ENCODE assay signal across 20 cellular contexts in genomic region chr9:9605681-9606080, GRCh38.
DNase-seq lines count a peak whose midpoint lies in the region; FAIRE-seq and TF ChIP-seq lines count a peak whose summit lies in the region.
"Had no signal": no experiment of that assay in that cellular context is flagged by ENCODE, and none has a peak within 500 bp of the region (broad histone marks: within the 10 kb centered on the region; RNA-seq: fewer than 3 reads in every experiment).

No MANE protein-coding gene starts in this region.

- H3K27me3 ChIP-seq in HAP-1 (ENCODE audit: low read depth) (no peaks in the 10 kb centered on the region), MM.1S (replicated peaks; ENCODE audit: insufficient read depth, low read length) (no peaks in the 10 kb centered on the region), endothelial cell of umbilical vein (ENCODE audit: control insufficient read depth in 2 of 2, insufficient read depth in 2 of 2, low read length in 2 of 2) (peaks cover 0 to 2% of the 10 kb centered on the region in 2 experiments)
- H3K27me3 ChIP-seq: BE2C, BLaER1 had no signal

- H3K9ac ChIP-seq in MM.1S (ENCODE audit: low read length), result peak overlapping the region; percentile 63; the same call in 1 of the 2 replicates
- no peak overlapping the region for H3K9ac ChIP-seq in endothelial cell of umbilical vein (replicated peaks; ENCODE audit: extremely low read depth, insufficient read depth, low read length)
- H3K9ac ChIP-seq: BLaER1 had no signal

- H2AFZ ChIP-seq in MM.1S (ENCODE audit: low read length) (no peak overlapping the region), endothelial cell of umbilical vein (ENCODE audit: low read depth, low read length) (no peak overlapping the region)

- BruUV-seq in endothelial cell of umbilical vein (replicated peaks; lab: Mats Ljungman, UMichigan), result no TSS peak

- dilution Hi-C loops in endothelial cell of umbilical vein (cut with MboI; ENCODE audit: extremely low pct_ligation_motif_present, low sequenced_read_pairs), result no loop called here

- H3K9me3 ChIP-seq in HAP-1, result no peaks in the 10 kb centered on the region
- 0 out of 2 replicates have a peak, but pooled peaks cover 3% of the 10 kb centered on the region for H3K9me3 ChIP-seq in MM.1S (replicated peaks; ENCODE audit: insufficient read depth, low read length)
- H3K9me3 ChIP-seq in endothelial cell of umbilical vein (replicated peaks; ENCODE audit: control insufficient read depth, insufficient read depth, low read length), result no peaks in the 10 kb centered on the region
- H3K9me3 ChIP-seq: BE2C, BLaER1 had no signal

- CTCF ChIA-PET in endothelial cell of umbilical vein (lab: Charles Lee), result interaction anchor here (0.7 to 6.9 kb wide), 19 partner anchors 9 to 337 kb away, joined by 3 to 806 read pairs (median 6); no protein-coding TSS in a partner anchor

- no peak overlapping the region for H3K4me3 ChIP-seq in HAP-1
- H3K4me3 ChIP-seq in MM.1S (ENCODE audit: low read length), result no peak overlapping the region
- H3K4me3 ChIP-seq in endothelial cell of umbilical vein (replicated peaks in 1 of 3; ENCODE audit: insufficient read depth in 1 of 3, low read depth in 1 of 3, low read length in 3 of 3), result no peak overlapping the region
- H3K4me3 ChIP-seq: BLaER1 had no signal

- TF ChIP-seq POLR2A in endothelial cell of umbilical vein (IDR thresholded peaks at IDR 0.05; ENCODE audit: low read depth, low read length), result no peak

- DNase-seq in HAP-1 (ENCODE audit: low spot score in 2 of 2) (peak; percentile 18 to 95), MM.1S (no peak), endothelial cell of umbilical vein (ENCODE audit: low read depth, low spot score) (no peak), DMS 273 (lab: John Stamatoyannopoulos, UW; ENCODE audit: unreplicated experiment) (no peak), NCI-H187 (lab: John Stamatoyannopoulos, UW) (no peak)
- no peak for DNase-seq in activated naive CD4-positive, alpha-beta T cell (lab: John Stamatoyannopoulos, UW)
- DNase-seq: 8988T; ACHN; BE2C; C1 segment of cervical spinal cord; CD4-positive, alpha-beta memory T cell; CD4-positive, CD25-positive, alpha-beta regulatory T cell; CD8-positive, alpha-beta memory T cell; COR-L47; DMS79 treated with DMSO at 0.1 percent for 48 hours had no signal

- POLR2A ChIA-PET in endothelial cell of umbilical vein (lab: Charles Lee), result interaction anchor here (0.8 kb wide), 1 partner anchor 184 kb away, joined by 3 read pairs; no protein-coding TSS in a partner anchor

- peaks cover 25% of the 10 kb centered on the region for H3F3A ChIP-seq in MM.1S (ENCODE audit: insufficient read depth, low read length)

- no peak for TF ChIP-seq CTCF in MM.1S (IDR thresholded peaks at IDR 0.05; ENCODE audit: low read length)
- no peak for TF ChIP-seq CTCF in endothelial cell of umbilical vein (IDR thresholded peaks at IDR 0.05; ENCODE audit: extremely low read depth in 1 of 2, insufficient read depth in 1 of 2, low read depth in 1 of 2, low read length in 2 of 2)

- peak; percentile 28 for FAIRE-seq in endothelial cell of umbilical vein (lab: Jason Lieb, UNC)
- FAIRE-seq: A204.1, G401.6, GM12891, GM19239 had no signal

- H3K4me1 ChIP-seq in HAP-1 (peaks cover 9% of the 10 kb centered on the region), MM.1S (ENCODE audit: low read length) (peaks cover 31% of the 10 kb centered on the region), endothelial cell of umbilical vein (ENCODE audit: control insufficient read depth, extremely low read depth, insufficient read depth, low read length) (no peaks in the 10 kb centered on the region)
- H3K4me1 ChIP-seq: BE2C, BLaER1 had no signal

- H3K4me2 ChIP-seq in MM.1S (ENCODE audit: low read depth, low read length), result peak overlapping the region; percentile 74
- H3K4me2 ChIP-seq in endothelial cell of umbilical vein (ENCODE audit: insufficient read depth, low read length), result no peak overlapping the region
- H3K4me2 ChIP-seq: BLaER1 had no signal

- in situ Hi-C loops in HAP-1 (cut with MboI; ENCODE audit: low sequenced_read_pairs), result loop anchor here (10.0 to 25.0 kb wide), 2 partner anchors 189 to 307 kb away; no protein-coding TSS in a partner anchor

- no peaks in the 10 kb centered on the region for H3K9me1 ChIP-seq in endothelial cell of umbilical vein (replicated peaks; ENCODE audit: control insufficient read depth, extremely low read depth, insufficient read depth, low read length)

- H3K79me2 ChIP-seq in MM.1S (ENCODE audit: low read length), result no peaks in the 10 kb centered on the region
- no peaks in the 10 kb centered on the region for H3K79me2 ChIP-seq in endothelial cell of umbilical vein (ENCODE audit: control insufficient read depth, insufficient read depth, low read length)

- intact Hi-C loops in endothelial cell of umbilical vein (cut with micrococcal nuclease), result loop anchor here (1.0 to 10.0 kb wide), 3 partner anchors 185 to 337 kb away; no protein-coding TSS in a partner anchor

- no peaks in the 10 kb centered on the region for H4K20me1 ChIP-seq in MM.1S (ENCODE audit: insufficient read depth, low read length)
- no peaks in the 10 kb centered on the region for H4K20me1 ChIP-seq in endothelial cell of umbilical vein (replicated peaks; ENCODE audit: control insufficient read depth, extremely low read depth, insufficient read depth, low read length)
- H4K20me1 ChIP-seq: BLaER1 had no signal

- H3K27ac ChIP-seq in MM.1S (ENCODE audit: low read length), result peak overlapping the region; percentile 94
- H3K27ac ChIP-seq in endothelial cell of umbilical vein (ENCODE audit: insufficient read depth, low read depth, low read length), result no peak overlapping the region
- H3K27ac ChIP-seq: BLaER1 had no signal

- no peaks in the 10 kb centered on the region for H3K36me3 ChIP-seq in HAP-1 (replicated peaks)
- 0 out of 2 replicates have a peak, but pooled peaks cover 3% of the 10 kb centered on the region for H3K36me3 ChIP-seq in MM.1S (replicated peaks; ENCODE audit: insufficient read depth, low read length)
- H3K36me3 ChIP-seq in endothelial cell of umbilical vein (ENCODE audit: control insufficient read depth in 2 of 2, extremely low read depth in 1 of 2, insufficient read depth in 2 of 2, low read length in 2 of 2), result no peaks in the 10 kb centered on the region
- H3K36me3 ChIP-seq: BE2C, BLaER1 had no signal

- H3K9me2 ChIP-seq in MM.1S (replicated peaks; ENCODE audit: insufficient read depth, low read length), result no peaks in the 10 kb centered on the region

TF ChIP-seq in endothelial cell of umbilical vein, 7 proteins besides CTCF, POLR2A, EP300 and RAD21:
- TF ChIP-seq FOS (IDR thresholded peaks at IDR 0.05; ENCODE audit: borderline replicate concordance, insufficient read depth, low read length), result no peak
- TF ChIP-seq EZH2 (IDR thresholded peaks at IDR 0.05; ENCODE audit: borderline replicate concordance, low read depth, low read length, severe bottlenecking), result no peak
- TF ChIP-seq JUN (IDR thresholded peaks at IDR 0.05; ENCODE audit: borderline replicate concordance, insufficient read depth, insufficient read length, low read depth), result no peak
- no peak for TF ChIP-seq MYC (IDR thresholded peaks at IDR 0.05; ENCODE audit: low read depth, low read length)
- TF ChIP-seq GATA2 (IDR thresholded peaks at IDR 0.05; ENCODE audit: insufficient read depth, insufficient read length, low read depth, low read length), result no peak

Comparison
In these comparisons a context has a peak if more than half of its experiments do, and no peak if none do; other contexts are left out.
1. DNase-seq: peak in HAP-1 (2 of 2); none in MM.1S (single experiment), endothelial cell of umbilical vein (single experiment), activated naive CD4-positive, alpha-beta T cell (0 of 4), DMS 273 (single experiment) and NCI-H187 (0 of 2).